ENCODE assay signal across 27 cellular contexts in genomic region chr6:133262804-133263203, GRCh38. TPM values are rescaled to one million over a fixed set of nuclear protein-coding genes. Genes with fewer than 3 reads are reported as not detected.
"Had no signal": no experiment of that assay in that cellular context is flagged by ENCODE, and none has a peak within 500 bp of the region (broad histone marks: within the 10 kb centered on the region; RNA-seq: fewer than 3 reads in every experiment).

No MANE protein-coding gene starts in this region.

- ATAC-seq: activated CD8-positive, alpha-beta memory T cell treated with anti-CD3 and anti-CD28 coated beads, Interleukin-2, amount 10 ng/mL, durations not matched to agents 7 days and 5 days; T-cell had no signal

- H3K27ac ChIP-seq: breast epithelium, Peyer's patch, RWPE1 had no signal

- H3K27me3 ChIP-seq: Peyer's patch had no signal

- H3K36me3 ChIP-seq: breast epithelium, Peyer's patch had no signal

- H3K9me3 ChIP-seq: breast epithelium, Peyer's patch had no signal

- H3K4me3 ChIP-seq: breast epithelium, Peyer's patch had no signal

- H3K4me1 ChIP-seq: breast epithelium, Peyer's patch had no signal

- DNase-seq: activated B cell treated with CpG ODN at 0.5 μM for 24 hours; activated CD4-positive, alpha-beta T cell treated with anti-CD3 and anti-CD28 coated beads for 1 hour; activated CD4-positive, alpha-beta T cell treated with anti-CD3 and anti-CD28 coated beads, Interleukin-2, amount 10 ng/mL, durations not matched to agents 24 days and 14 days; activated CD4-positive, alpha-beta T cell treated with anti-CD3 and anti-CD28 coated beads, Interleukin-2, amount 50 U/mL, for 48 hours; activated CD8-positive, alpha-beta memory T cell treated with anti-CD3 and anti-CD28 coated beads, Interleukin-2, amount 10 ng/mL, durations not matched to agents 7 days and 5 days; activated effector memory CD4-positive, alpha-beta T cell treated with Interleukin-2 at 50 U/mL for 16 hours; activated naive CD4-positive, alpha-beta T cell; activated T-cell treated with anti-CD3 and anti-CD28 coated beads, Interleukin-2, amount 50 U/mL, for 24 hours; aorta; central memory CD4-positive, alpha-beta T cell; Kasumi-1; KBM-7; NCI-H1105 treated with DMSO at 0.1 percent for 48 hours; NCI-H1436 treated with DMSO at 0.1 percent for 48 hours; NCI-H187; NCI-H2081; NCI-H226; NCI-H510A treated with DMSO at 0.1 percent for 48 hours; NCI-H69; Peyer's patch; SHP77 treated with DMSO at 0.1 percent for 48 hours; T-cell; T-helper 2 cell; T1000 had no signal

RNA-seq across cellular contexts. Expression of gene EYA4, which starts 21.6 kb away (rescaled TPM):
- total RNA-seq: activated CD4-positive, alpha-beta T cell treated with anti-CD3 and anti-CD28 coated beads, Interleukin-2, amount 10 ng/mL, durations not matched to agents 24 days and 14 days; activated CD8-positive, alpha-beta memory T cell treated with anti-CD3 and anti-CD28 coated beads, Interleukin-2, amount 10 ng/mL, durations not matched to agents 7 days and 5 days; activated T-helper 1 cell treated with anti-CD3 and anti-CD28 coated beads, Interleukin-12 subunit alpha, Interleukin-12 subunit beta, Interleukin-2, Interleukin-4 antibody, amounts not matched to agents 30 ng/mL and 10 ng/mL and 1 ng/mL, durations not matched to agents 14 hours and 24 hours and 36 hours had no signal
- polyA plus RNA-seq: aorta had no signal
